8 cellular contexts compared by ENCODE assay signal in genomic region chr9:127612993-127613954, GRCh38. TPM values are rescaled to one million over a fixed set of nuclear protein-coding genes. Genes with fewer than 3 reads are reported as not detected.
DNase-seq lines count a peak whose midpoint lies in the region; ATAC-seq and TF ChIP-seq lines count a peak whose summit lies in the region.

No MANE protein-coding gene starts in this region.

- peaks cover 20% of the 10 kb centered on the region for H3K27me3 Mint-ChIP-seq in activated CD4-positive, alpha-beta memory T cell treated with anti-CD3 and anti-CD28 coated beads for 36 hours

- peaks cover 19% of the 10 kb centered on the region for H3K4me1 Mint-ChIP-seq in activated CD4-positive, alpha-beta memory T cell treated with anti-CD3 and anti-CD28 coated beads for 36 hours (ENCODE audit: low read depth)

- H3K27me3 ChIP-seq in ectodermal cell (ENCODE audit: control insufficient read depth, insufficient read depth, low read length, poor library complexity, severe bottlenecking) (peaks cover 52% of the 10 kb centered on the region), lung (ENCODE audit: control insufficient read depth, insufficient read depth) (no peaks in the 10 kb centered on the region)

- H3K36me3 ChIP-seq in ectodermal cell (ENCODE audit: control insufficient read depth, insufficient read depth, low read length) (no peaks in the 10 kb centered on the region), lung (ENCODE audit: control insufficient read depth in 2 of 2, insufficient read depth in 2 of 2, low read length in 2 of 2) (no peaks in the 10 kb centered on the region)

- no peaks in the 10 kb centered on the region for H3K36me3 Mint-ChIP-seq in activated CD4-positive, alpha-beta memory T cell treated with anti-CD3 and anti-CD28 coated beads for 36 hours

- peak; percentile 36 for ATAC-seq in lung (ENCODE audit: insufficient read depth, low FRiP score)
- ATAC-seq in HG03108 (IDR thresholded peaks at IDR 0.05; ENCODE audit: unreplicated experiment), result no peak

- peak overlapping the region; percentile 74 for H3K4me3 Mint-ChIP-seq in activated CD4-positive, alpha-beta memory T cell treated with anti-CD3 and anti-CD28 coated beads for 36 hours

- DNase-seq in Caki2 (ENCODE audit: low read depth) (peak; percentile 37), NCI-H1092 treated with DMSO at 0.1 percent for 48 hours (lab: John Stamatoyannopoulos, UW) (peak; percentile 53), lung (ENCODE audit: low spot score) (peak; percentile 77), NCI-H1694 treated with DMSO at 0.1 percent for 48 hours (lab: John Stamatoyannopoulos, UW) (no peak)
- peak; percentile 56 for DNase-seq in activated CD4-positive, alpha-beta memory T cell treated with anti-CD3 and anti-CD28 coated beads for 36 hours
- peak; percentile 10 for DNase-seq in stimulated activated CD8-positive, alpha-beta memory T cell treated with anti-CD3 and anti-CD28 coated beads, Interleukin-4, amount 100 ng/mL, for 24 hours (ENCODE audit: low read depth)

- peaks cover 3% of the 10 kb centered on the region for H3K4me1 ChIP-seq in ectodermal cell (ENCODE audit: control insufficient read depth, insufficient read depth, low read length)
- peaks cover 0 to 3% of the 10 kb centered on the region in 2 donors for H3K4me1 ChIP-seq in lung (ENCODE audit: control insufficient read depth in 2 of 2, insufficient read depth in 2 of 2, low read length in 2 of 2)

- CTCF ChIA-PET in activated CD4-positive, alpha-beta memory T cell treated with anti-CD3 and anti-CD28 coated beads for 36 hours (lab: Charles Lee), result interaction anchor here (0.8 to 1.2 kb wide), 2 partner anchors 57 to 88 kb away, joined by 3 read pairs; no protein-coding TSS in a partner anchor

- WGBS in ectodermal cell, 2 experiments, result 2 to 6% methylated on average over 41 to 44 of the region's 44 CpGs
- 5 to 7% methylated on average over 43 to 44 of the region's 44 CpGs for WGBS in lung, 2 donors

- H3K27ac Mint-ChIP-seq in activated CD4-positive, alpha-beta memory T cell treated with anti-CD3 and anti-CD28 coated beads for 36 hours, result no peak overlapping the region

- no peaks in the 10 kb centered on the region for H3K9me3 Mint-ChIP-seq in activated CD4-positive, alpha-beta memory T cell treated with anti-CD3 and anti-CD28 coated beads for 36 hours

- peak overlapping the region; percentile 73 for H3K4me3 ChIP-seq in ectodermal cell (ENCODE audit: insufficient read depth, low read depth, low read length)
- peak overlapping the region; percentile 43 for H3K4me3 ChIP-seq in lung

- in situ Hi-C loops in Caki2 (cut with HindIII; ENCODE audit: low pct_unique_long_range_greater_than_20kb, low sequenced_read_pairs), result no loop called here

- TF ChIP-seq CTCF in lung (IDR thresholded peaks at IDR 0.05; ENCODE audit: control extremely low read depth, extremely low read depth), result no peak

- H3K27ac ChIP-seq in ectodermal cell (ENCODE audit: insufficient read depth, low read depth, low read length, poor library complexity, severe bottlenecking) (no peak overlapping the region), lung (ENCODE audit: low read depth in 1 of 2, low read length in 1 of 2) (peak overlapping the region; percentile 70 to 76)

- no peaks in the 10 kb centered on the region for H3K9me3 ChIP-seq in ectodermal cell (ENCODE audit: control insufficient read depth, low read length)
- H3K9me3 ChIP-seq in lung (ENCODE audit: control insufficient read depth in 2 of 2, insufficient read depth in 1 of 2, low read length in 1 of 2), result no peaks in the 10 kb centered on the region

- POLR2A ChIA-PET in activated CD4-positive, alpha-beta memory T cell treated with anti-CD3 and anti-CD28 coated beads for 36 hours (lab: Charles Lee), result interaction anchor here (0.6 kb wide), 1 partner anchor 312 kb away, joined by 3 read pairs; no protein-coding TSS in a partner anchor

- intact Hi-C loops in activated CD4-positive, alpha-beta memory T cell treated with anti-CD3 and anti-CD28 coated beads for 36 hours (cut with micrococcal nuclease), result no loop called here

RNA-seq across cellular contexts. Expression of gene STXBP1, which starts 1.2 kb away (rescaled TPM):
- 1.2 and 1.9 TPM in 2 replicates for total RNA-seq in Caki2 (2014; rRNA removed; shearing (Covaris generic); ENCODE audit: low replicate concordance)
- 10 to 100 TPM; 27.3 to 27.8 TPM for total RNA-seq in activated CD4-positive, alpha-beta memory T cell treated with anti-CD3 and anti-CD28 coated beads for 36 hours
- 27.4 TPM for polyA plus RNA-seq in ectodermal cell (2013, experiment 1 of 4)
- polyA plus RNA-seq in ectodermal cell (2013, experiment 2 of 4), result 19.4 TPM
- 19.2 TPM for polyA plus RNA-seq in ectodermal cell (2013, experiment 3 of 4)
- 20.4 TPM for polyA plus RNA-seq in ectodermal cell (2013, experiment 4 of 4)
- total RNA-seq in lung, result 10 to 100 TPM; 61.5 to 65.8 TPM
- 10 to 100 TPM; 19.2 to 32.0 TPM for polyA plus RNA-seq in lung
